Comparison of ENCODE assay signal across 1 cellular context in the genomic region with DNA sequence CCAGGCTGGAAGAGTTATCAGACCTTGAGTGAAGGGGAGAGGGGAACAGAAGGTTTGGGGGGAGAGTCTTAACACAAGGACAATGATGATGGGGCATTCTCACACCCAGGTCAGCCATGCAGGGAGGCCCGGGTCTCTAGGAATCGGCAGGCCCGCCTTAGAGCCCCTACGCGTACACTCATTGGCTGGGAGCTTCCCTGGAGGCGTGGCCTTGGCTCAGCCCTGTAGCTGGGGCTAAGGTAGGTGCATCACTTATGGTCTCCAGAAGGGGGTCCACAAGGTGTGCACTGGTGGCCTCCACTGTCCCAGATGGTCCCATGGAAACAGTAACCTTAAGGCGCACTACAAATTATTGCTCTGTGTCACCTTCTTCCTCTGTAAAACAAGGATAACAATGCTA.
TF ChIP-seq lines count a peak whose summit lies in the region.

No MANE protein-coding gene starts in this region.

TF ChIP-seq in WTC11, 78 proteins besides CTCF, POLR2A, EP300 and RAD21 (continued from another document):
- TF ChIP-seq, protein P1, sequence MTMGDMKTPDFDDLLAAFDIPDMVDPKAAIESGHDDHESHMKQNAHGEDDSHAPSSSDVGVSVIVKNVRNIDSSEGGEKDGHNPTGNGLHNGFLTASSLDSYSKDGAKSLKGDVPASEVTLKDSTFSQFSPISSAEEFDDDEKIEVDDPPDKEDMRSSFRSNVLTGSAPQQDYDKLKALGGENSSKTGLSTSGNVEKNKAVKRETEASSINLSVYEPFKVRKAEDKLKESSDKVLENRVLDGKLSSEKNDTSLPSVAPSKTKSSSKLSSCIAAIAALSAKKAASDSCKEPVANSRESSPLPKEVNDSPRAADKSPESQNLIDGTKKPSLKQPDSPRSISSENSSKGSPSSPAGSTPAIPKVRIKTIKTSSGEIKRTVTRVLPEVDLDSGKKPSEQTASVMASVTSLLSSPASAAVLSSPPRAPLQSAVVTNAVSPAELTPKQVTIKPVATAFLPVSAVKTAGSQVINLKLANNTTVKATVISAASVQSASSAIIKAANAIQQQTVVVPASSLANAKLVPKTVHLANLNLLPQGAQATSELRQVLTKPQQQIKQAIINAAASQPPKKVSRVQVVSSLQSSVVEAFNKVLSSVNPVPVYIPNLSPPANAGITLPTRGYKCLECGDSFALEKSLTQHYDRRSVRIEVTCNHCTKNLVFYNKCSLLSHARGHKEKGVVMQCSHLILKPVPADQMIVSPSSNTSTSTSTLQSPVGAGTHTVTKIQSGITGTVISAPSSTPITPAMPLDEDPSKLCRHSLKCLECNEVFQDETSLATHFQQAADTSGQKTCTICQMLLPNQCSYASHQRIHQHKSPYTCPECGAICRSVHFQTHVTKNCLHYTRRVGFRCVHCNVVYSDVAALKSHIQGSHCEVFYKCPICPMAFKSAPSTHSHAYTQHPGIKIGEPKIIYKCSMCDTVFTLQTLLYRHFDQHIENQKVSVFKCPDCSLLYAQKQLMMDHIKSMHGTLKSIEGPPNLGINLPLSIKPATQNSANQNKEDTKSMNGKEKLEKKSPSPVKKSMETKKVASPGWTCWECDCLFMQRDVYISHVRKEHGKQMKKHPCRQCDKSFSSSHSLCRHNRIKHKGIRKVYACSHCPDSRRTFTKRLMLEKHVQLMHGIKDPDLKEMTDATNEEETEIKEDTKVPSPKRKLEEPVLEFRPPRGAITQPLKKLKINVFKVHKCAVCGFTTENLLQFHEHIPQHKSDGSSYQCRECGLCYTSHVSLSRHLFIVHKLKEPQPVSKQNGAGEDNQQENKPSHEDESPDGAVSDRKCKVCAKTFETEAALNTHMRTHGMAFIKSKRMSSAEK (CRISPR knock-in tag; IDR thresholded peaks at IDR 0.05; ENCODE audit: borderline replicate concordance), result no peak
- TF ChIP-seq RELA (CRISPR knock-in tag; IDR thresholded peaks at IDR 0.05; ENCODE audit: borderline replicate concordance), result no peak
- TF ChIP-seq, protein P2, sequence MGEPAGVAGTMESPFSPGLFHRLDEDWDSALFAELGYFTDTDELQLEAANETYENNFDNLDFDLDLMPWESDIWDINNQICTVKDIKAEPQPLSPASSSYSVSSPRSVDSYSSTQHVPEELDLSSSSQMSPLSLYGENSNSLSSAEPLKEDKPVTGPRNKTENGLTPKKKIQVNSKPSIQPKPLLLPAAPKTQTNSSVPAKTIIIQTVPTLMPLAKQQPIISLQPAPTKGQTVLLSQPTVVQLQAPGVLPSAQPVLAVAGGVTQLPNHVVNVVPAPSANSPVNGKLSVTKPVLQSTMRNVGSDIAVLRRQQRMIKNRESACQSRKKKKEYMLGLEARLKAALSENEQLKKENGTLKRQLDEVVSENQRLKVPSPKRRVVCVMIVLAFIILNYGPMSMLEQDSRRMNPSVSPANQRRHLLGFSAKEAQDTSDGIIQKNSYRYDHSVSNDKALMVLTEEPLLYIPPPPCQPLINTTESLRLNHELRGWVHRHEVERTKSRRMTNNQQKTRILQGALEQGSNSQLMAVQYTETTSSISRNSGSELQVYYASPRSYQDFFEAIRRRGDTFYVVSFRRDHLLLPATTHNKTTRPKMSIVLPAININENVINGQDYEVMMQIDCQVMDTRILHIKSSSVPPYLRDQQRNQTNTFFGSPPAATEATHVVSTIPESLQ (CRISPR knock-in tag; IDR thresholded peaks at IDR 0.05), result no peak
- TF ChIP-seq, protein P3, sequence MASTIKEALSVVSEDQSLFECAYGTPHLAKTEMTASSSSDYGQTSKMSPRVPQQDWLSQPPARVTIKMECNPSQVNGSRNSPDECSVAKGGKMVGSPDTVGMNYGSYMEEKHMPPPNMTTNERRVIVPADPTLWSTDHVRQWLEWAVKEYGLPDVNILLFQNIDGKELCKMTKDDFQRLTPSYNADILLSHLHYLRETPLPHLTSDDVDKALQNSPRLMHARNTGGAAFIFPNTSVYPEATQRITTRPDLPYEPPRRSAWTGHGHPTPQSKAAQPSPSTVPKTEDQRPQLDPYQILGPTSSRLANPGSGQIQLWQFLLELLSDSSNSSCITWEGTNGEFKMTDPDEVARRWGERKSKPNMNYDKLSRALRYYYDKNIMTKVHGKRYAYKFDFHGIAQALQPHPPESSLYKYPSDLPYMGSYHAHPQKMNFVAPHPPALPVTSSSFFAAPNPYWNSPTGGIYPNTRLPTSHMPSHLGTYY (CRISPR knock-in tag; IDR thresholded peaks at IDR 0.05), result no peak
- TF ChIP-seq GRHL2 (CRISPR knock-in tag; IDR thresholded peaks at IDR 0.05; ENCODE audit: insufficient replicate concordance, severe bottlenecking), result no peak
- TF ChIP-seq, protein P4, sequence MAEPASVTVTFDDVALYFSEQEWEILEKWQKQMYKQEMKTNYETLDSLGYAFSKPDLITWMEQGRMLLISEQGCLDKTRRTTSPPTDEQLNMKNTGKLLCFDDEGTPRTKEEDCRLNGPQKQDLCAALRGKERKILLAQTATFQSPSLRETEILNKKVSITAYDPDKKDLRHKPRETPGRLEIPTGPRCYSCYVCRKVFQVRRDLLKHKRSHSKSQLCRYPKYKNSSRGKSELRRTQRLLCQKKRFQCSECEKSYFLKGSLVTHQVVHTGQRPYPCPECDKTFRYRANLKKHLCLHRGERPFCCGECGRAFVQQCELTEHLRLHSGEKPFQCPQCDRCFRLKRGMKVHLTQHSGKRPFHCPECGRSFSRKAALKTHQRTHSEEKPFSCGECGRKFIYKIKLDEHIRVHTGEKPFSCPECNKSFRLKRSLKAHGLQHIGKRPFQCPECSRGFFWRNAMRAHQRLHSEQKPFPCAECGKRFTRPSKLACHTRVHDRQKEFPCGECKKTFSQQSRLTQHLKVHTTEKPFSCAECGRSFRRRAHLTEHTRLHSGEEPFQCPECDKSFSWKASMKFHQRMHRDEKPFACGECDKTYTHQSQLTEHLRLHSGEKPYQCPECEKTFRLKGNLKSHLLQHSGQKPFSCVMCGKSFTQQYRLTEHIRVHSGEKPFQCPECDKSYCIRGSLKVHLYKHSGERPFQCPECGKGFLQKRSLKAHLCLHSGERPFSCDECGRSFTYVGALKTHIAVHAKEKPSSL (CRISPR knock-in tag; conservative IDR thresholded peaks at IDR 0.05), result no peak
- no peak for TF ChIP-seq PRRX2 (CRISPR knock-in tag; IDR thresholded peaks at IDR 0.05)
- TF ChIP-seq, protein P5, sequence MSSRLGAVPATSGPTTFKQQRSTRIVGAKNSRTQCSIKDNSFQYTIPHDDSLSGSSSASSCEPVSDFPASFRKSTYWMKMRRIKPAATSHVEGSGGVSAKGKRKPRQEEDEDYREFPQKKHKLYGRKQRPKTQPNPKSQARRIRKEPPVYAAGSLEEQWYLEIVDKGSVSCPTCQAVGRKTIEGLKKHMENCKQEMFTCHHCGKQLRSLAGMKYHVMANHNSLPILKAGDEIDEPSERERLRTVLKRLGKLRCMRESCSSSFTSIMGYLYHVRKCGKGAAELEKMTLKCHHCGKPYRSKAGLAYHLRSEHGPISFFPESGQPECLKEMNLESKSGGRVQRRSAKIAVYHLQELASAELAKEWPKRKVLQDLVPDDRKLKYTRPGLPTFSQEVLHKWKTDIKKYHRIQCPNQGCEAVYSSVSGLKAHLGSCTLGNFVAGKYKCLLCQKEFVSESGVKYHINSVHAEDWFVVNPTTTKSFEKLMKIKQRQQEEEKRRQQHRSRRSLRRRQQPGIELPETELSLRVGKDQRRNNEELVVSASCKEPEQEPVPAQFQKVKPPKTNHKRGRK (CRISPR knock-in tag; IDR thresholded peaks at IDR 0.05; ENCODE audit: borderline replicate concordance), result no peak
- TF ChIP-seq GABPB1 (CRISPR knock-in tag; IDR thresholded peaks at IDR 0.05), result no peak
- TF ChIP-seq, protein P6, sequence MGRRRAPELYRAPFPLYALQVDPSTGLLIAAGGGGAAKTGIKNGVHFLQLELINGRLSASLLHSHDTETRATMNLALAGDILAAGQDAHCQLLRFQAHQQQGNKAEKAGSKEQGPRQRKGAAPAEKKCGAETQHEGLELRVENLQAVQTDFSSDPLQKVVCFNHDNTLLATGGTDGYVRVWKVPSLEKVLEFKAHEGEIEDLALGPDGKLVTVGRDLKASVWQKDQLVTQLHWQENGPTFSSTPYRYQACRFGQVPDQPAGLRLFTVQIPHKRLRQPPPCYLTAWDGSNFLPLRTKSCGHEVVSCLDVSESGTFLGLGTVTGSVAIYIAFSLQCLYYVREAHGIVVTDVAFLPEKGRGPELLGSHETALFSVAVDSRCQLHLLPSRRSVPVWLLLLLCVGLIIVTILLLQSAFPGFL (CRISPR knock-in tag; IDR thresholded peaks at IDR 0.05; ENCODE audit: borderline replicate concordance), result no peak
- no peak for TF ChIP-seq GTF2I (CRISPR knock-in tag; conservative IDR thresholded peaks at IDR 0.05)
- TF ChIP-seq, protein P7, sequence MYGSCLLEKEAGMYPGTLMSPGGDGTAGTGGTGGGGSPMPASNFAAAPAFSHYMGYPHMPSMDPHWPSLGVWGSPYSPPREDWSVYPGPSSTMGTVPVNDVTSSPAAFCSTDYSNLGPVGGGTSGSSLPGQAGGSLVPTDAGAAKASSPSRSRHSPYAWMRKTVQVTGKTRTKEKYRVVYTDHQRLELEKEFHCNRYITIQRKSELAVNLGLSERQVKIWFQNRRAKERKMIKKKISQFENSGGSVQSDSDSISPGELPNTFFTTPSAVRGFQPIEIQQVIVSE (CRISPR knock-in tag; IDR thresholded peaks at IDR 0.05; ENCODE audit: borderline replicate concordance), result no peak
- TF ChIP-seq ESRRA (CRISPR knock-in tag; IDR thresholded peaks at IDR 0.05; ENCODE audit: borderline replicate concordance), result no peak
- TF ChIP-seq, protein P8, sequence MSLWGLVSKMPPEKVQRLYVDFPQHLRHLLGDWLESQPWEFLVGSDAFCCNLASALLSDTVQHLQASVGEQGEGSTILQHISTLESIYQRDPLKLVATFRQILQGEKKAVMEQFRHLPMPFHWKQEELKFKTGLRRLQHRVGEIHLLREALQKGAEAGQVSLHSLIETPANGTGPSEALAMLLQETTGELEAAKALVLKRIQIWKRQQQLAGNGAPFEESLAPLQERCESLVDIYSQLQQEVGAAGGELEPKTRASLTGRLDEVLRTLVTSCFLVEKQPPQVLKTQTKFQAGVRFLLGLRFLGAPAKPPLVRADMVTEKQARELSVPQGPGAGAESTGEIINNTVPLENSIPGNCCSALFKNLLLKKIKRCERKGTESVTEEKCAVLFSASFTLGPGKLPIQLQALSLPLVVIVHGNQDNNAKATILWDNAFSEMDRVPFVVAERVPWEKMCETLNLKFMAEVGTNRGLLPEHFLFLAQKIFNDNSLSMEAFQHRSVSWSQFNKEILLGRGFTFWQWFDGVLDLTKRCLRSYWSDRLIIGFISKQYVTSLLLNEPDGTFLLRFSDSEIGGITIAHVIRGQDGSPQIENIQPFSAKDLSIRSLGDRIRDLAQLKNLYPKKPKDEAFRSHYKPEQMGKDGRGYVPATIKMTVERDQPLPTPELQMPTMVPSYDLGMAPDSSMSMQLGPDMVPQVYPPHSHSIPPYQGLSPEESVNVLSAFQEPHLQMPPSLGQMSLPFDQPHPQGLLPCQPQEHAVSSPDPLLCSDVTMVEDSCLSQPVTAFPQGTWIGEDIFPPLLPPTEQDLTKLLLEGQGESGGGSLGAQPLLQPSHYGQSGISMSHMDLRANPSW (CRISPR knock-in tag; conservative IDR thresholded peaks at IDR 0.05; ENCODE audit: low read depth), result no peak
TF ChIP-seq in WTC11: peak in this region for 0.
